Comparison of ENCODE assay signal across 7 cellular contexts in the genomic region with DNA sequence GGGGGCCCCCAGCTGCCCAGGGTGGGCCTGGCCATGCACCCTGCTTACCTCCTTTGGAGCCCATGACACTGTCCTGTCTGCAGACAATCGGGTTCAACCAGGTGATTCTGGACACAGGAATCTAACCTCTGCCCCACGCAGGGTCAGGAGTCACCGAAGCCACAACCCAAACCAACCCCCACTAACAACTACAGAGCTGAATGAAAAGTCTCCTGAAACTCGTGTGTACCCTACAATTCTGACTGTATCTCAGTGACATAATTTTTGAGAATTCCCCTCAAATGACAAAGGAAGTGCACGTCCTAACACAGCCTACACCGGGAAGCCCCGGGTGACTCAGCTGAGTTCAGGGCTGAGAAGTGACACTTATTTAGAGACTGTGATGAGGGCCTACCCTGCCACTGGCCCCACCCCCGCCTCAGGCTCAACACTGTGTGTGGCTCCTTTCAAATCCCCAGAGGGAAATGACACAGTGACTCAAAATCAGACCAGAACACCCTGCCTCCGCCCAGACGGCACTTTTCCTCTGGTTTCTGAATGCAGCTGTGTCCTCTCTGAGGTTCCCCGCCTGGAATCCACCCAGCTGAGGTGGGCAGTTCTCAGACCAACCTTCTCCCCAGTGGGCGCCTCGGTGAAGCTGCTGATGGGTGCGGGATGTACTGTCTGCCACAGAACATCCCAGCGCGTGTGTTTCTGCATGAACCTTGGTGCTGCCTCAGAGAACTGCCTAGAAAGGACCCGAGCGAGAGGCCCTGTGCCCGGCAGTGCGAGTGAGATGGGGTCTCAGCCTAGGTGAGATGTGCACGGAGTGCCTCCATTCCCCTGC. TPM values are rescaled to one million over a fixed set of nuclear protein-coding genes. Genes with fewer than 3 reads are reported as not detected.
A peak's percentile ranks its signal among the peaks of the same experiment; 100 is the strongest.
DNase-seq lines count a peak whose midpoint lies in the region; ATAC-seq and TF ChIP-seq lines count a peak whose summit lies in the region.

No MANE protein-coding gene starts in this region.

- H3K36me3 Mint-ChIP-seq in T-helper 17 cell (ENCODE audit: low read depth) (peaks cover 3% of the 10 kb centered on the region), mesothelial cell of epicardium (peaks cover 19% of the 10 kb centered on the region)

- ATAC-seq in GM18873 (IDR thresholded peaks at IDR 0.05; ENCODE audit: low FRiP score, unreplicated experiment) (peak; percentile 78), HG03064 (IDR thresholded peaks at IDR 0.05; ENCODE audit: low read depth, unreplicated experiment) (peak; percentile 74), T-helper 17 cell (peak; percentile 96)

- no peaks in the 10 kb centered on the region for H3K9me3 Mint-ChIP-seq in mesothelial cell of epicardium

- 46 to 57% methylated on average over 11 to 21 of the region's 21 CpGs for WGBS in tibial nerve, 2 donors

- peak in 1 of 2 donors; percentile 38 for TF ChIP-seq EP300 in tibial nerve (IDR thresholded peaks at IDR 0.05)

- no peak for TF ChIP-seq CTCF in ascending aorta (IDR thresholded peaks at IDR 0.05)
- no peak for TF ChIP-seq CTCF in mesothelial cell of epicardium (IDR thresholded peaks at IDR 0.05; ENCODE audit: unreplicated experiment)
- TF ChIP-seq CTCF in tibial nerve (IDR thresholded peaks at IDR 0.05) = no peak

- peaks cover 20% of the 10 kb centered on the region for H3K4me1 Mint-ChIP-seq in T-helper 17 cell
- peaks cover 2% of the 10 kb centered on the region for H3K4me1 Mint-ChIP-seq in mesothelial cell of epicardium

- H3K27ac ChIP-seq in ascending aorta (peak overlapping the region; percentile 55 to 65), tibial nerve (peak overlapping the region in 3 of 4 donors; percentile 25 to 77 (median 76))

- H3K27me3 Mint-ChIP-seq in T-helper 17 cell (no peaks in the 10 kb centered on the region), mesothelial cell of epicardium (ENCODE audit: low read depth) (no peaks in the 10 kb centered on the region)

- H3K4me1 ChIP-seq in ascending aorta = no peaks in the 10 kb centered on the region
- peaks cover 0 to 37% (median 18%) of the 10 kb centered on the region in 4 donors for H3K4me1 ChIP-seq in tibial nerve

- peaks cover 50 to 58% of the 10 kb centered on the region in 2 donors for H3K36me3 ChIP-seq in ascending aorta
- peaks cover 0 to 68% (median 12%) of the 10 kb centered on the region in 3 donors for H3K36me3 ChIP-seq in tibial nerve

- H3K27me3 ChIP-seq in ascending aorta (no peaks in the 10 kb centered on the region), tibial nerve (no peaks in the 10 kb centered on the region)

- DNase-seq in T-helper 17 cell = peak; percentile 72 to 86 (median 74)
- DNase-seq in ascending aorta (ENCODE audit: low spot score in 2 of 2) = peak; percentile 58 to 81
- no peak for DNase-seq in mesothelial cell of epicardium (ENCODE audit: low spot score in 2 of 2, unreplicated experiment in 2 of 2)
- DNase-seq in tibial nerve (ENCODE audit: low spot score in 2 of 2) = no peak
- no peak for DNase-seq in NCI-H510A treated with DMSO at 0.1 percent for 48 hours (lab: John Stamatoyannopoulos, UW)

- H3K4me3 ChIP-seq in ascending aorta (no peak overlapping the region), tibial nerve (no peak overlapping the region)

- no peak for TF ChIP-seq POLR2A in tibial nerve (IDR thresholded peaks at IDR 0.05)

- intact Hi-C loops in ascending aorta (cut with DNase I) = no loop called here

- H3K4me3 Mint-ChIP-seq in T-helper 17 cell (peak overlapping the region; percentile 78), mesothelial cell of epicardium (no peak overlapping the region)

- peak overlapping the region; percentile 99 for H3K27ac Mint-ChIP-seq in T-helper 17 cell
- peak overlapping the region; percentile 12 for H3K27ac Mint-ChIP-seq in mesothelial cell of epicardium

- H3K9me3 ChIP-seq in T-helper 17 cell (ENCODE audit: control insufficient read depth, low read length, poor library complexity, severe bottlenecking) (no peaks in the 10 kb centered on the region), ascending aorta (no peaks in the 10 kb centered on the region), tibial nerve (no peaks in the 10 kb centered on the region)

RNA-seq across cellular contexts. Expression of a gene that starts 9.9 kb away (rescaled TPM):
- 10 to 100 TPM; 66.0 to 72.5 TPM for total RNA-seq in T-helper 17 cell
- 65.6 TPM for total RNA-seq in ascending aorta
- 23.8 to 25.9 TPM (median 25.0 TPM) in 3 replicates for total RNA-seq in mesothelial cell of epicardium
- total RNA-seq in tibial nerve = 100 to 1,000 TPM in 1 of 4 donors, 10 to 100 TPM in 3; 78.3 to 110 (median 89.3) TPM

RNA-seq across cellular contexts. Expression of a gene that starts 46.7 kb away (rescaled TPM):
- total RNA-seq in T-helper 17 cell = 10 to 100 TPM; 36.0 to 62.0 TPM
- total RNA-seq in ascending aorta = 70.6 TPM
- 72.9 to 79.0 TPM (median 76.7 TPM) in 3 replicates for total RNA-seq in mesothelial cell of epicardium
- 100 to 1,000 TPM in 1 of 4 donors, 10 to 100 TPM in 3; 70.5 to 161 (median 77.8) TPM for total RNA-seq in tibial nerve

Comparison
In these comparisons a context has a peak if more than half of its experiments do, and no peak if none do; other contexts are left out.
1. DNase-seq: peak in T-helper 17 cell (3 of 3) and ascending aorta (2 of 2); none in mesothelial cell of epicardium (0 of 2), tibial nerve (0 of 2) and NCI-H510A treated with DMSO at 0.1 percent for 48 hours (single experiment).
2. Peak in every context shown above with its lines, with median percentiles within 50 percentile points of each other: ATAC-seq.